Comparison of ENCODE assay signal across 11 cellular contexts in genomic region chr4:10315638-10316037, GRCh38.
"Had no signal": no experiment of that assay in that cellular context is flagged by ENCODE, and none has a peak within 500 bp of the region (broad histone marks: within the 10 kb centered on the region; RNA-seq: fewer than 3 reads in every experiment).

No MANE protein-coding gene starts in this region.

- H3K4me3 ChIP-seq: GM23248, GM23338, HAP-1 had no signal

- H3K4me2 ChIP-seq: GM23338 had no signal

- H3K27ac ChIP-seq: GM23248 had no signal

- H3K9ac ChIP-seq: GM23248 had no signal

- DNase-seq: GM23248, GOT3, H7, H9, HCEC 1CT, HFFc6 had no signal

- FAIRE-seq: H1, H54 had no signal

- H3K9me3 ChIP-seq: HAP-1 had no signal

- ATAC-seq: GM23338, HCT116 had no signal

- H3K27ac Mint-ChIP-seq: GM23338, H9, HFFc6 had no signal

- H2AFZ ChIP-seq: GM23248, GM23338 had no signal

- H3K36me3 ChIP-seq: HAP-1 had no signal

- H3K4me1 Mint-ChIP-seq: GM23338 had no signal

- H3K4me1 ChIP-seq: HAP-1 had no signal

- H3K4me3 Mint-ChIP-seq: GM23338, H9, HFFc6 had no signal

- H3K9me3 Mint-ChIP-seq: GM23338, H9, HFFc6 had no signal
